In the genomic region with DNA sequence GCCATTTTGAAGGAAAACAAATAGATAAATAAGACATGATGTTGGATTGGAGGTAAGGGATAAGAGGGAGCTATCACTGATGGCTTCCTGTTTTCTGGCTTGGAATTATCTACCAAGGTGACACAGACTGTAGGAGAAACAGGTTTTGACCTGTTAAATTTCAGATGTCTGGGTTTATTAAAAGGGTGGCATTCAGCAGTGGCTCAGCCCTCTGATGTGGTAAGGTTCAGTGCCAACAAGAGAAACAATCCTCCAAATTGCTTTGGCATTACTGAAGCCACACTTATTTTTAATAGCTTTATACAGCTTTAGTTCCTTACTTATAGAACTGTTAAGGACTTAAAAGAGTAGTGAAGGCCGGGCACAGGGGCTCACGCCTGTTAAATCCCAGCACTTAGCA, we compare ENCODE assay signal across 11 cellular contexts. TPM values are rescaled to one million over a fixed set of nuclear protein-coding genes. Genes with fewer than 3 reads are reported as not detected.
DNase-seq lines count a peak whose midpoint lies in the region; FAIRE-seq and TF ChIP-seq lines count a peak whose summit lies in the region.
"Had no signal": no experiment of that assay in that cellular context is flagged by ENCODE, and none has a peak within 500 bp of the region (broad histone marks: within the 10 kb centered on the region; RNA-seq: fewer than 3 reads in every experiment).

No MANE protein-coding gene starts in this region.

- DNase-seq in activated naive CD4-positive, alpha-beta T cell treated with Interleukin-2 at 50 U/mL for 16 hours = no peak
- DNase-seq in bronchial epithelial cell (ENCODE audit: low read depth) (peak; percentile 60), esophagus squamous epithelium (lab: John Stamatoyannopoulos, UW) (no peak), NOMO-1 treated with dmso at 0.1 percent for 144 hours (lab: John Stamatoyannopoulos, UW; ENCODE audit: unreplicated experiment) (no peak), HuH-7 (ENCODE audit: low spot score) (no peak), pons (ENCODE audit: low spot score) (no peak)
- DNase-seq: ACHN, DMS53 had no signal

- H3K4me1 Mint-ChIP-seq in activated naive CD4-positive, alpha-beta T cell treated with anti-CD3 and anti-CD28 coated beads, Interleukin-2, amount 50 U/mL, for 24 hours = peaks cover 16% of the 10 kb centered on the region

- intact Hi-C loops in esophagus squamous epithelium (cut with DNase I) = no loop called here

- FAIRE-seq in bronchial epithelial cell (lab: Jason Lieb, UNC) = no peak
- FAIRE-seq: GM12878 had no signal

- peaks cover 0 to 57% (median 0%) of the 10 kb centered on the region in 3 donors for H3K4me1 ChIP-seq in esophagus squamous epithelium

- H3K27ac ChIP-seq in esophagus squamous epithelium = peak overlapping the region in 3 of 4 donors; percentile 45 to 69 (median 47)
- H3K27ac ChIP-seq: BLaER1 treated with 17β-estradiol and CSF1 and Interleukin-3, amounts not matched to agents 10 nM and 100 nM had no signal

- H3K4me3 Mint-ChIP-seq in activated naive CD4-positive, alpha-beta T cell treated with anti-CD3 and anti-CD28 coated beads, Interleukin-2, amount 50 U/mL, for 24 hours = no peak overlapping the region

- H3K4me3 ChIP-seq in bronchial epithelial cell (ENCODE audit: low read depth, low read length) = no peak overlapping the region
- no peak overlapping the region for H3K4me3 ChIP-seq in esophagus squamous epithelium
- H3K4me3 ChIP-seq: BLaER1 treated with 17β-estradiol and CSF1 and Interleukin-3, amounts not matched to agents 10 nM and 100 nM; GM12878 had no signal

- H3K36me3 ChIP-seq in bronchial epithelial cell (ENCODE audit: control insufficient read depth, insufficient read depth, low read length) = no peaks in the 10 kb centered on the region
- H3K36me3 ChIP-seq in esophagus squamous epithelium = no peaks in the 10 kb centered on the region
- H3K36me3 ChIP-seq: BLaER1 treated with 17β-estradiol and CSF1 and Interleukin-3, amounts not matched to agents 10 nM and 100 nM had no signal

- peaks cover 5% of the 10 kb centered on the region for H3K36me3 Mint-ChIP-seq in activated naive CD4-positive, alpha-beta T cell treated with anti-CD3 and anti-CD28 coated beads, Interleukin-2, amount 50 U/mL, for 24 hours

- 29 to 61% methylated on average over 2 of the region's 2 CpGs for WGBS in esophagus squamous epithelium, 2 donors

- peaks cover 33% of the 10 kb centered on the region for H3K27me3 Mint-ChIP-seq in activated naive CD4-positive, alpha-beta T cell treated with anti-CD3 and anti-CD28 coated beads, Interleukin-2, amount 50 U/mL, for 24 hours

- TF ChIP-seq CTCF in bronchial epithelial cell (IDR thresholded peaks at IDR 0.05; ENCODE audit: insufficient read depth, low read length, severe bottlenecking) (no peak), esophagus squamous epithelium (IDR thresholded peaks at IDR 0.05) (no peak)

- H3K27me3 ChIP-seq in bronchial epithelial cell (ENCODE audit: control insufficient read depth, insufficient read depth, low read length) (peaks cover 6% of the 10 kb centered on the region), esophagus squamous epithelium (peaks cover 0 to 43% (median 0%) of the 10 kb centered on the region in 4 donors)

- no peaks in the 10 kb centered on the region for H3K9me3 ChIP-seq in esophagus squamous epithelium

- H3K9me3 Mint-ChIP-seq in activated naive CD4-positive, alpha-beta T cell treated with anti-CD3 and anti-CD28 coated beads, Interleukin-2, amount 50 U/mL, for 24 hours = no peaks in the 10 kb centered on the region

- TF ChIP-seq POLR2A in esophagus squamous epithelium (IDR thresholded peaks at IDR 0.05) = no peak

- peak overlapping the region; percentile 2 for H3K27ac Mint-ChIP-seq in activated naive CD4-positive, alpha-beta T cell treated with anti-CD3 and anti-CD28 coated beads, Interleukin-2, amount 50 U/mL, for 24 hours

RNA-seq across cellular contexts. Expression of a gene that starts 37.0 kb away (rescaled TPM):
- total RNA-seq in bronchial epithelial cell (20.4 and 30.0 TPM in 2 replicates), esophagus squamous epithelium (10 to 100 TPM; 22.6 to 51.9 (median 33.3) TPM)
